ENCODE assay signal across 17 cellular contexts in the genomic region with DNA sequence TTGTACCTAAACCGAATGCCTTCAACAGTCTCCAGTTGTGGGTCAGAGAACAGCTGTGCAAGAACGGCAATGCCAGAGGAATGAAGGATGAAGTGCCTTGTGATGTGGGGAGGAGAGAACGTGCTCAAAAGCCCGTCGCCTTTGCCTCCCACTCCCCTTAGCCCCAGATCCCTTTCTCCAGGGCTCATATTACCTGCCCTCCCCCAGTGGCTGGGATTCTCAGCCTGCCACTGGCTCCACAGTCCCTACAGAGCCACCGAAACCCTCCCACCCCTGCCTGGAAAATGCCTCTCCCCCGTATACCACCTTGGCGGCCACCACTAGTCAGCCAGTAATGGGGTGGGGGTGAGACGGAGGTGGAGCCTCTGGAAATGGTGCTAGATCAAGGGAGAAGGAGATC.
DNase-seq lines count a peak whose midpoint lies in the region; ATAC-seq and TF ChIP-seq lines count a peak whose summit lies in the region.
"Had no signal": no experiment of that assay in that cellular context is flagged by ENCODE, and none has a peak within 500 bp of the region (broad histone marks: within the 10 kb centered on the region; RNA-seq: fewer than 3 reads in every experiment).

No MANE protein-coding gene starts in this region.

- no peak overlapping the region for H3K4me3 ChIP-seq in H7 (ENCODE audit: insufficient read depth, low read depth, low read length)
- H3K4me3 ChIP-seq in mesenchymal stem cell (ENCODE audit: insufficient read depth in 1 of 2, low read depth in 1 of 2, low read length in 2 of 2), result no peak overlapping the region
- no peak overlapping the region for H3K4me3 ChIP-seq in sigmoid colon

- TF ChIP-seq POLR2A in sigmoid colon (IDR thresholded peaks at IDR 0.05), result no peak

- H3K4me2 ChIP-seq in mesenchymal stem cell (ENCODE audit: low read length, poor library complexity, severe bottlenecking), result no peak overlapping the region

- H4K8ac ChIP-seq in mesenchymal stem cell (ENCODE audit: low read length), result peak overlapping the region; percentile 7

- peak overlapping the region; percentile 99 for H3K27ac ChIP-seq in caudate nucleus (ENCODE audit: low read depth, low read length)
- H3K27ac ChIP-seq in mesenchymal stem cell (ENCODE audit: low read length, poor library complexity, severe bottlenecking), result no peak overlapping the region
- H3K27ac ChIP-seq in sigmoid colon, result peak overlapping the region in 3 of 4 donors; percentile 29 to 72 (median 71)

- no peak for ATAC-seq in GM18517 (IDR thresholded peaks at IDR 0.05; ENCODE audit: unreplicated experiment)
- no peak for ATAC-seq in GM18907 (IDR thresholded peaks at IDR 0.05; ENCODE audit: unreplicated experiment)
- ATAC-seq: effector memory CD8-positive, alpha-beta T cell; naive thymus-derived CD8-positive, alpha-beta T cell; stimulated activated naive CD8-positive, alpha-beta T cell treated with anti-CD3 and anti-CD28 coated beads, Interleukin-15, amount 100 ng/mL, for 72 hours; T-helper 17 cell had no signal

- H3K36me3 ChIP-seq in H7 (replicated peaks; ENCODE audit: control insufficient read depth, insufficient read depth, low read length) (no peaks in the 10 kb centered on the region), mesenchymal stem cell (ENCODE audit: control insufficient read depth in 1 of 2, insufficient read depth in 2 of 2, low read depth in 1 of 2, low read length in 2 of 2) (no peaks in the 10 kb centered on the region), sigmoid colon (no peaks in the 10 kb centered on the region)

- H2AFZ ChIP-seq in mesenchymal stem cell (ENCODE audit: low read depth, low read length), result no peak overlapping the region

- peak overlapping the region; percentile 88 for H4K91ac ChIP-seq in mesenchymal stem cell (ENCODE audit: low read length)

- H3K4ac ChIP-seq in mesenchymal stem cell (ENCODE audit: low read depth in 1 of 2, low read length in 2 of 2), result peak overlapping the region; percentile 47 to 57

- no peaks in the 10 kb centered on the region for H3K9me3 ChIP-seq in mesenchymal stem cell (ENCODE audit: control insufficient read depth, low read length)
- H3K9me3 ChIP-seq in sigmoid colon, result no peaks in the 10 kb centered on the region
- H3K9me3 ChIP-seq: Caco-2 had no signal

- H3K14ac ChIP-seq in mesenchymal stem cell (ENCODE audit: low read length in 2 of 2), result peak overlapping the region in 1 of 2 experiments; percentile 18

- H3K4me1 ChIP-seq in mesenchymal stem cell (ENCODE audit: control insufficient read depth, insufficient read depth, low read depth, low read length), result peaks cover 3% of the 10 kb centered on the region
- peaks cover 0 to 83% (median 59%) of the 10 kb centered on the region in 4 donors for H3K4me1 ChIP-seq in sigmoid colon

- no peak overlapping the region for H3K9ac ChIP-seq in mesenchymal stem cell (ENCODE audit: low read length)

- no peak overlapping the region for H2AK5ac ChIP-seq in mesenchymal stem cell (ENCODE audit: low read length, severe bottlenecking)

- 93% methylated on average over 3 of the region's 9 CpGs for WGBS in mesenchymal stem cell
- 78 to 91% methylated on average over 9 of the region's 9 CpGs for WGBS in sigmoid colon, 2 donors

- H3K79me1 ChIP-seq in mesenchymal stem cell (replicated peaks; ENCODE audit: low read length, poor library complexity, severe bottlenecking), result no peaks in the 10 kb centered on the region

- peak overlapping the region; percentile 27 to 52 for H2BK12ac ChIP-seq in mesenchymal stem cell (ENCODE audit: low read length in 2 of 2)

- peak overlapping the region; percentile 2 for H2BK120ac ChIP-seq in mesenchymal stem cell (ENCODE audit: low read depth, low read length)

- no peak overlapping the region for H3K23ac ChIP-seq in mesenchymal stem cell (ENCODE audit: low read length in 2 of 2)

- peak overlapping the region; percentile 64 to 84 for H3K18ac ChIP-seq in mesenchymal stem cell (ENCODE audit: low read depth in 1 of 2, low read length in 2 of 2)

- TF ChIP-seq EP300 in sigmoid colon (IDR thresholded peaks at IDR 0.05), result no peak

- peak overlapping the region; percentile 88 for H2BK15ac ChIP-seq in mesenchymal stem cell (ENCODE audit: low read depth, poor library complexity, severe bottlenecking)

- H3K27me3 ChIP-seq in H7 (ENCODE audit: control insufficient read depth, insufficient read depth, low read length), result no peaks in the 10 kb centered on the region
- H3K27me3 ChIP-seq in mesenchymal stem cell (ENCODE audit: control insufficient read depth in 1 of 2, insufficient read depth in 1 of 2, low read length in 2 of 2), result no peaks in the 10 kb centered on the region
- H3K27me3 ChIP-seq in sigmoid colon, result no peaks in the 10 kb centered on the region

- TF ChIP-seq CTCF in sigmoid colon (IDR thresholded peaks at IDR 0.05) (no peak), GM10266 (IDR thresholded peaks at IDR 0.05; ENCODE audit: control insufficient read depth, insufficient read depth, low read depth, missing control alignments) (no peak)

- peak; percentile 51 for DNase-seq in H7
- DNase-seq in caudate nucleus (lab: John Stamatoyannopoulos, UW), result no peak
- no peak for DNase-seq in mesenchymal stem cell
- no peak for DNase-seq in sigmoid colon
- DNase-seq in GM10266 (ENCODE audit: extremely low spot score), result no peak
- DNase-seq in NCI-H128 (lab: John Stamatoyannopoulos, UW; ENCODE audit: unreplicated experiment), result no peak
- DNase-seq: Caco-2; effector memory CD8-positive, alpha-beta T cell; EL; naive thymus-derived CD8-positive, alpha-beta T cell; NCI-H187 treated with DMSO at 0.1 percent for 48 hours; NCI-H345; stimulated activated CD4-positive, alpha-beta T cell treated with anti-CD3 and anti-CD28 coated beads, Interleukin-15, amount 100 ng/mL, for 24 hours; stimulated activated naive CD8-positive, alpha-beta T cell treated with anti-CD3 and anti-CD28 coated beads, Interleukin-15, amount 100 ng/mL, for 72 hours; T-helper 17 cell had no signal

- intact Hi-C loops in sigmoid colon (cut with DNase I), result no loop called here

- H2BK5ac ChIP-seq in mesenchymal stem cell (ENCODE audit: low read depth, low read length, poor library complexity, severe bottlenecking), result no peak overlapping the region
